ENCODE assay signal across 23 cellular contexts in the genomic region with DNA sequence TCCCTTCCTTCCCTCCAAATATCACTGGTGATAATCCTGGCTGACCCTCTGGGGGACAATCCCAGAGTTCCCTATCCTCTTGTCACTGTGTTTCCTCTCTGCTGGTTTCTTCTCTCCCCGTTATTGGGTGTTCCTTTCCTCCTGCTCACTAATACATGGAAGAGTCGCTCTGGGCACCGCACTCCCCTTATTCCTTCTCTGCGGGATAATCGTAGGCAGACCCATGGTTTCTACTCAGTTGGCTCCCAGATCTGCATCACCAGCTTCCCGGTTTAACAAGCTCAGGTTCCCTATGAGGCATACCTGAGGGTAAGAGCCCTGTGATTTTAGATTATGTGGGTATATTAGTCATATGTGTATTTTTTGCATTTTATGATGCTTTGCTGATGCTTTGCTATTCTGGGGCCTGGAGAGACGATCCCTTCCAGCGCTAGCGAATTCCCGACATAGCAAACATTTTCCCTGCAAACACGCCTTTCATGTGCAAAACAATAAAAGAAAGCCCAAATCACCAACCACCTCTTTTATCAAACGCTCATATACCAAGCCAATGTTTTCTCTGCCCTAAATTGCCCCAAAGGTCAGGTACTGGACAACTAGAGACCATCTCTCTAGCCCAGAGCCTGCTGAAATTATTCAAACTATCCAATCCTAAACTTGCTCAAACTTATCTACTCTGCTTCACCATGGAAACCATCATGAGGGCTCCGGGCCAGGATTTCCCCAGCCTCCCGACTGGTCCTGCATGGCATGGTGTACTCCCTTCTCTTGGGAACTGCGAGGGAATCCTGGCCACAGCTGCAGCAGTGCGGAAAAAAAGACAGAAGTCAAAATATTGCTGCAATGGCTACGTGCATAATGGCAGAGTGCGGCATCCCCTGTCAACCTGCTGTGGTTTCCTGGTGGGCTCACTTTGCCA.
DNase-seq lines count a peak whose midpoint lies in the region; ATAC-seq and TF ChIP-seq lines count a peak whose summit lies in the region.
"Had no signal": no experiment of that assay in that cellular context is flagged by ENCODE, and none has a peak within 500 bp of the region (broad histone marks: within the 10 kb centered on the region; RNA-seq: fewer than 3 reads in every experiment).

No MANE protein-coding gene starts in this region.

- no peaks in the 10 kb centered on the region for H3K23me2 ChIP-seq in H9 (ENCODE audit: insufficient read length, low read depth, low read length, poor library complexity, severe bottlenecking)

- TF ChIP-seq CTCF in H9 (conservative IDR thresholded peaks at IDR 0.05), result no peak
- TF ChIP-seq CTCF in endodermal cell (conservative IDR thresholded peaks at IDR 0.05), result no peak
- no peak for TF ChIP-seq CTCF in mesothelial cell of epicardium (IDR thresholded peaks at IDR 0.05; ENCODE audit: unreplicated experiment)
- TF ChIP-seq CTCF in type B pancreatic cell (conservative IDR thresholded peaks at IDR 0.05), result no peak
- no peak for TF ChIP-seq CTCF in right atrium auricular region (IDR thresholded peaks at IDR 0.05)

- H3K27ac Mint-ChIP-seq in H9, result peak overlapping the region in 2 of 3 experiments; percentile 5 to 39; a peak in 4 of 7 replicates
- H3K27ac Mint-ChIP-seq in endodermal cell, result no peak overlapping the region
- peak overlapping the region; percentile 23 for H3K27ac Mint-ChIP-seq in mesothelial cell of epicardium
- peak overlapping the region; percentile 11 for H3K27ac Mint-ChIP-seq in type B pancreatic cell
- H3K27ac Mint-ChIP-seq: CD4-positive, alpha-beta T cell had no signal

- no peak overlapping the region for H3K23ac ChIP-seq in H9 (ENCODE audit: insufficient read length, low read depth, low read length)

- no peak overlapping the region for H3K9ac ChIP-seq in H9 (ENCODE audit: extremely low read depth, insufficient read length, low read length)
- no peak overlapping the region for H3K9ac ChIP-seq in endodermal cell (ENCODE audit: extremely low read depth, low read length, poor library complexity, severe bottlenecking)
- H3K9ac ChIP-seq: BLaER1 treated with 17β-estradiol and CSF1 and Interleukin-3, amounts not matched to agents 10 nM and 100 nM had no signal

- H3K4me3 ChIP-seq in endodermal cell (ENCODE audit: low read length) (no peak overlapping the region), right atrium auricular region (no peak overlapping the region)
- H3K4me3 ChIP-seq: A549; BLaER1 treated with 17β-estradiol and CSF1 and Interleukin-3, amounts not matched to agents 10 nM and 100 nM; GM12878; MG63; SJSA1 had no signal

- no peak overlapping the region for H2BK120ac ChIP-seq in H9 (ENCODE audit: low read depth, low read length, poor library complexity, severe bottlenecking)

- H3K36me3 Mint-ChIP-seq in H9 (ENCODE audit: insufficient read depth in 1 of 3, low read depth in 3 of 3), result no peaks in the 10 kb centered on the region
- H3K36me3 Mint-ChIP-seq in endodermal cell (ENCODE audit: low read depth), result no peaks in the 10 kb centered on the region
- H3K36me3 Mint-ChIP-seq in mesothelial cell of epicardium, result no peaks in the 10 kb centered on the region
- no peaks in the 10 kb centered on the region for H3K36me3 Mint-ChIP-seq in type B pancreatic cell

- H3K36me3 ChIP-seq in endodermal cell (ENCODE audit: control insufficient read depth, insufficient read depth, low read length) (no peaks in the 10 kb centered on the region), right atrium auricular region (no peaks in the 10 kb centered on the region)
- H3K36me3 ChIP-seq: BLaER1 treated with 17β-estradiol and CSF1 and Interleukin-3, amounts not matched to agents 10 nM and 100 nM; MG63; SJSA1 had no signal

- peaks cover 14% of the 10 kb centered on the region for H3K27me3 Mint-ChIP-seq in H9 (ENCODE audit: low read depth)
- H3K27me3 Mint-ChIP-seq in endodermal cell (ENCODE audit: insufficient read depth), result peaks cover 19% of the 10 kb centered on the region
- peaks cover 9% of the 10 kb centered on the region for H3K27me3 Mint-ChIP-seq in mesothelial cell of epicardium (ENCODE audit: low read depth)
- H3K27me3 Mint-ChIP-seq in type B pancreatic cell, result peaks cover 12% of the 10 kb centered on the region
- H3K27me3 Mint-ChIP-seq: CD4-positive, alpha-beta T cell had no signal

- H3K4me1 Mint-ChIP-seq in H9 (peaks cover 27 to 30% of the 10 kb centered on the region in 2 experiments), endodermal cell (peaks cover 19% of the 10 kb centered on the region), mesothelial cell of epicardium (peaks cover 17% of the 10 kb centered on the region), type B pancreatic cell (ENCODE audit: unreplicated experiment) (peaks cover 6% of the 10 kb centered on the region)

- H2AFZ ChIP-seq in H9 (ENCODE audit: low read length), result no peak overlapping the region

- no peak overlapping the region for H3T11ph ChIP-seq in H9 (ENCODE audit: low read length)

- no peak overlapping the region for H3K56ac ChIP-seq in H9 (ENCODE audit: insufficient read length, low read depth, low read length)

- H4K91ac ChIP-seq in H9 (ENCODE audit: insufficient read length, low read depth, low read length), result no peak overlapping the region

- peaks cover 0 to 2% of the 10 kb centered on the region in 2 experiments; a peak in 2 of 5 replicates for H3K9me3 Mint-ChIP-seq in H9
- no peaks in the 10 kb centered on the region for H3K9me3 Mint-ChIP-seq in endodermal cell
- peaks cover 8% of the 10 kb centered on the region for H3K9me3 Mint-ChIP-seq in mesothelial cell of epicardium
- peaks cover 6% of the 10 kb centered on the region for H3K9me3 Mint-ChIP-seq in type B pancreatic cell

- no peaks in the 10 kb centered on the region for H4K20me1 ChIP-seq in H9 (ENCODE audit: control insufficient read depth, insufficient read depth, insufficient read length)
- H4K20me1 ChIP-seq: BLaER1 treated with 17β-estradiol and CSF1 and Interleukin-3, amounts not matched to agents 10 nM and 100 nM had no signal

- H2AK5ac ChIP-seq in H9 (ENCODE audit: insufficient read length, low read length), result no peak overlapping the region

- no peak overlapping the region for H2BK15ac ChIP-seq in H9 (ENCODE audit: low read depth, low read length)

- DNase-seq in H9 (peak; percentile 43), endodermal cell (peak; percentile 53), mesothelial cell of epicardium (ENCODE audit: low spot score in 2 of 2, unreplicated experiment in 2 of 2) (no peak), type B pancreatic cell (ENCODE audit: extremely low spot score, unreplicated experiment) (no peak), right atrium auricular region (ENCODE audit: low spot score) (no peak), pons (ENCODE audit: low spot score) (no peak)
- DNase-seq: AML-193; CD4-positive, alpha-beta T cell; GDM1; KBM-7; MG63; NCI-H1105 treated with DMSO at 0.1 percent for 48 hours; NCI-H1930; NCI-H446; NCI-H524 treated with DMSO at 0.1 percent for 48 hours; NCI-H82; Right ventricle myocardium superior; RPMI8226 had no signal

- H3K4me2 ChIP-seq in H9 (ENCODE audit: insufficient read depth, insufficient read length, low read length), result peak overlapping the region; percentile 24
- H3K4me2 ChIP-seq: A549; BLaER1 treated with 17β-estradiol and CSF1 and Interleukin-3, amounts not matched to agents 10 nM and 100 nM had no signal

- no peak overlapping the region for H2BK5ac ChIP-seq in H9 (ENCODE audit: insufficient read length, low read length)

- H3K4me3 Mint-ChIP-seq in H9 (0 out of 5 replicates have a peak overlapping the region, but pooled peaks of 1 of the 2 experiments have one; percentile 4), endodermal cell (no peak overlapping the region), mesothelial cell of epicardium (no peak overlapping the region), type B pancreatic cell (no peak overlapping the region)
- H3K4me3 Mint-ChIP-seq: CD4-positive, alpha-beta T cell had no signal

- H3K27me3 ChIP-seq in H9 (ENCODE audit: insufficient read depth, low read length), result no peaks in the 10 kb centered on the region
- H3K27me3 ChIP-seq in endodermal cell (ENCODE audit: control insufficient read depth, insufficient read depth, low read length, poor library complexity, severe bottlenecking), result no peaks in the 10 kb centered on the region
- H3K27me3 ChIP-seq in right atrium auricular region, result no peaks in the 10 kb centered on the region
- H3K27me3 ChIP-seq: BLaER1 treated with 17β-estradiol and CSF1 and Interleukin-3, amounts not matched to agents 10 nM and 100 nM; SJSA1 had no signal

- H3K4ac ChIP-seq in H9 (ENCODE audit: low read depth, low read length), result no peak overlapping the region

- no peak overlapping the region for H4K8ac ChIP-seq in H9 (replicated peaks; ENCODE audit: insufficient read length, low read depth, low read length)

- no peak overlapping the region for H2BK12ac ChIP-seq in H9 (ENCODE audit: insufficient read length, low read depth, low read length)

- H3K9me3 ChIP-seq in H9 (ENCODE audit: control insufficient read depth, low read depth, low read length) (no peaks in the 10 kb centered on the region), endodermal cell (ENCODE audit: control insufficient read depth, low read length) (no peaks in the 10 kb centered on the region), right atrium auricular region (no peaks in the 10 kb centered on the region)
- H3K9me3 ChIP-seq: A549, MG63, SJSA1 had no signal

- ATAC-seq in GM19463 (IDR thresholded peaks at IDR 0.05; ENCODE audit: unreplicated experiment), result no peak
- ATAC-seq: A549, GM12878 had no signal

- no peaks in the 10 kb centered on the region for H3K79me2 ChIP-seq in H9 (ENCODE audit: insufficient read depth, low read length)

- H3K27ac ChIP-seq in H9 (ENCODE audit: insufficient read length, low read depth, low read length), result no peak overlapping the region
- no peak overlapping the region for H3K27ac ChIP-seq in endodermal cell (ENCODE audit: low read depth, low read length)
- H3K27ac ChIP-seq in right atrium auricular region, result no peak overlapping the region
- H3K27ac ChIP-seq: A549; BLaER1 treated with 17β-estradiol and CSF1 and Interleukin-3, amounts not matched to agents 10 nM and 100 nM; SJSA1 had no signal

- WGBS in H9 (ENCODE audit: extremely low coverage, insufficient read length, low lambda C conversion rate), result no CpG with 5 or more reads among the region's 18 CpGs
- 74 to 82% methylated on average over 14 to 18 of the region's 18 CpGs for WGBS in endodermal cell (ENCODE audit: insufficient coverage in 1 of 2, insufficient read length in 1 of 2), 2 experiments

- no peak overlapping the region for H4K5ac ChIP-seq in H9 (ENCODE audit: insufficient read length, low read depth, low read length)

- no peak overlapping the region; the same call in 1 of the 2 replicates for H3K14ac ChIP-seq in H9 (ENCODE audit: insufficient read depth, low read length)

- no peak overlapping the region for H3K18ac ChIP-seq in H9 (ENCODE audit: insufficient read length, low read depth, low read length)

- H3K79me1 ChIP-seq in H9 (ENCODE audit: insufficient read depth, low read depth, low read length, poor library complexity, severe bottlenecking), result no peaks in the 10 kb centered on the region

- H3K4me1 ChIP-seq in H9 (ENCODE audit: insufficient read depth, low read length) (peaks cover 7% of the 10 kb centered on the region; the same call in 1 of the 2 replicates), endodermal cell (ENCODE audit: control insufficient read depth, insufficient read depth, low read length) (no peaks in the 10 kb centered on the region), right atrium auricular region (no peaks in the 10 kb centered on the region)
- H3K4me1 ChIP-seq: A549; BLaER1 treated with 17β-estradiol and CSF1 and Interleukin-3, amounts not matched to agents 10 nM and 100 nM; SJSA1 had no signal

- H2BK20ac ChIP-seq in H9 (ENCODE audit: low read depth, low read length, poor library complexity, severe bottlenecking), result no peak overlapping the region

Comparison
In these comparisons a context has a peak if more than half of its experiments do, and no peak if none do; other contexts are left out.
1. DNase-seq: peak in H9 (single experiment) and endodermal cell (single experiment); none in mesothelial cell of epicardium (0 of 2), type B pancreatic cell (single experiment), right atrium auricular region (single experiment) and pons (single experiment).